Comparison of ENCODE assay signal across 1 cellular context in genomic region chr16:1870365-1871082, GRCh38.
TF ChIP-seq lines count a peak whose summit lies in the region.

No MANE protein-coding gene starts in this region.

TF ChIP-seq in endothelial cell of umbilical vein, 7 proteins besides CTCF, POLR2A, EP300 and RAD21:
- peak; percentile 66 for TF ChIP-seq FOS (IDR thresholded peaks at IDR 0.05; ENCODE audit: borderline replicate concordance, insufficient read depth, low read length)
- TF ChIP-seq GATA2 (IDR thresholded peaks at IDR 0.05; ENCODE audit: insufficient read depth, insufficient read length, low read depth, low read length) = no peak
- no peak for TF ChIP-seq EZH2 (IDR thresholded peaks at IDR 0.05; ENCODE audit: borderline replicate concordance, low read depth, low read length, severe bottlenecking)
- TF ChIP-seq JUN (IDR thresholded peaks at IDR 0.05; ENCODE audit: borderline replicate concordance, insufficient read depth, insufficient read length, low read depth) = peak; percentile 6
- no peak for TF ChIP-seq MAX (IDR thresholded peaks at IDR 0.05; ENCODE audit: insufficient read depth, insufficient read length)
- no peak for TF ChIP-seq POLR2AphosphoS5 (IDR thresholded peaks at IDR 0.05; ENCODE audit: insufficient read depth, low read depth, low read length)
- no peak for TF ChIP-seq MYC (IDR thresholded peaks at IDR 0.05; ENCODE audit: low read depth, low read length)
TF ChIP-seq in endothelial cell of umbilical vein: peak in this region for 2.
